15 cellular contexts compared by ENCODE assay signal in genomic region chr6:124792386-124792785, GRCh38.
DNase-seq lines count a peak whose midpoint lies in the region; ATAC-seq and TF ChIP-seq lines count a peak whose summit lies in the region.
"Had no signal": no experiment of that assay in that cellular context is flagged by ENCODE, and none has a peak within 500 bp of the region (broad histone marks: within the 10 kb centered on the region; RNA-seq: fewer than 3 reads in every experiment).

No MANE protein-coding gene starts in this region.

- no TSS peak for BruUV-seq in Panc1 (replicated peaks; lab: Mats Ljungman, UMichigan)

- CTCF ChIA-PET in Panc1 (lab: Charles Lee): no interaction called here

- no peaks in the 10 kb centered on the region for H3K4me1 ChIP-seq in Panc1 (ENCODE audit: control insufficient read depth, insufficient read depth, low read length)
- H3K4me1 ChIP-seq in foreskin keratinocyte: peaks cover 4% of the 10 kb centered on the region

- no peaks in the 10 kb centered on the region for H3K36me3 ChIP-seq in Panc1 (ENCODE audit: control insufficient read depth, insufficient read depth, low read length)

- peak; percentile 27 for DNase-seq in NCI-H2029 treated with DMSO at 0.1 percent for 48 hours (lab: John Stamatoyannopoulos, UW)
- DNase-seq in NCI-H2029 (lab: John Stamatoyannopoulos, UW): no peak
- DNase-seq in LNCaP clone FGC (ENCODE audit: low read depth): peak; percentile 38
- DNase-seq in Panc1 (ENCODE audit: low read depth, low spot score): no peak
- DNase-seq in foreskin keratinocyte: peak; percentile 45 to 73
- DNase-seq in AML-193 (lab: John Stamatoyannopoulos, UW): no peak
- no peak for DNase-seq in NCI-H187 (lab: John Stamatoyannopoulos, UW)
- DNase-seq: GOT3, KBM-7, NCI-H1048, NCI-H187 treated with DMSO at 0.1 percent for 48 hours, NCI-H226, NCI-H774, SIG-M5 had no signal

- intact Hi-C loops in Panc1 (cut with micrococcal nuclease; ENCODE audit: unreplicated experiment): loop anchor here (10.0 kb wide), 2 partner anchors 258 to 458 kb away; no protein-coding TSS in a partner anchor

- in situ Hi-C loops in Panc1 (cut with HindIII; ENCODE audit: low pct_unique_long_range_greater_than_20kb, low sequenced_read_pairs): no loop called here

- H3K27ac ChIP-seq in Panc1 (ENCODE audit: low read length): peak overlapping the region; percentile 70; the same call in 1 of the 2 replicates
- H3K27ac ChIP-seq in foreskin keratinocyte: no peak overlapping the region

- POLR2A ChIA-PET in Panc1 (lab: Charles Lee): no interaction called here

- no peak overlapping the region for H3K4me3 ChIP-seq in LNCaP clone FGC (ENCODE audit: low read depth, low read length)
- no peak overlapping the region for H3K4me3 ChIP-seq in Panc1 (ENCODE audit: low read depth in 2 of 2, low read length in 2 of 2)

- peaks cover 36% of the 10 kb centered on the region for H3K9me3 ChIP-seq in Panc1 (ENCODE audit: control insufficient read depth, insufficient read depth, low read depth, low read length)

- TF ChIP-seq CTCF in LNCaP clone FGC (IDR thresholded peaks at IDR 0.05; ENCODE audit: control insufficient read depth, extremely low read depth, insufficient read depth) (no peak), Panc1 (IDR thresholded peaks at IDR 0.05) (no peak), foreskin keratinocyte (conservative IDR thresholded peaks at IDR 0.05) (no peak)

- ATAC-seq in Panc1 (no peak), foreskin keratinocyte (peak; percentile 94), GM19395 (IDR thresholded peaks at IDR 0.05; ENCODE audit: unreplicated experiment) (no peak)

- no peaks in the 10 kb centered on the region for H3K27me3 ChIP-seq in Panc1 (ENCODE audit: control insufficient read depth, insufficient read depth, low read length)
- H3K27me3 ChIP-seq in foreskin keratinocyte: peaks cover 2% of the 10 kb centered on the region

Comparison
In these comparisons a context has a peak if more than half of its experiments do, and no peak if none do; other contexts are left out.
1. DNase-seq: peak in NCI-H2029 treated with DMSO at 0.1 percent for 48 hours (single experiment), LNCaP clone FGC (single experiment) and foreskin keratinocyte (2 of 2); none in NCI-H2029 (single experiment), Panc1 (single experiment), AML-193 (0 of 2) and NCI-H187 (0 of 2).